ENCODE assay signal across 1 cellular context in the genomic region with DNA sequence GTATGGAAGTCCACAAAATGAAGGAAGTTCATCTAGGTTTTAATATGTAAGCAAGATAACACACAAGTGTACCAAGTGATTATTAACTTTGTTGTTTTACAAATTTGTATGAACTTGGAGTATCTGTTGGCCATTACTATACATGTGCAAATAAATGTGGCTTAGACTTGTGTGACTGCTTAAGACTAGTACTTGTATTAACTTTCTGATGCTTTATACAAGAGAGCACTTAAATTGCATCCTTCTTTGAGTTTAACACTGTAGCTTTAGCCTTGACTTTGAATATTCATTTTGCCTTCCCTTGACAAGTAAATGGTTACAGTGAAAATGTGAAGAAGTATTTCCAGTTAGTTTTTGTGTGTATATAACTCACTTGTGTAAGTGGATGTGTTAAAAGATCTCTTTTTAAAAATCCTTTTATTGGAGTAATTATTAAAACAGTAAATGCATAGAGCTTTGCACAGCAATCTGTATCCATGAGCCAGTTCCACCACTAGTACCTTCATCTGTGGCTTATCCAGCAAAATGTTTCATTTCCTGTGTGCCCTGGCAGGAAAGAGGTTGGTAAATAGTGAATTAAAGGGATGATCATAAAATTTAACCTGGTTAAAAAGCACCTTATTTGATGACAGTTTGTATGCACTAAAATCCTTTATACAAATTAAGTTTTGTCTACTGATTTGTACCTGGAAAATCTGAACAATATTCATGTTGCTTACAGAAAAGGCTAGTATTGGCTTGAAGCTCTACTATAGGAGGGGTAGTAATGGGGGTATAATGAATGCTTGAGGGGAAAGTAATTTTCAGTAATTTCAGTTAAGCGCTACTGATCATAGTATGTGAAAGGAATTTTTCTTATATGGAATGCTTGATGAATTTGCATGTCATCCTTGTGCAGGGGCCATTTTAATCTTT.
A peak's percentile ranks its signal among the peaks of the same experiment; 100 is the strongest.
TF ChIP-seq lines count a peak whose summit lies in the region.

No MANE protein-coding gene starts in this region.

TF ChIP-seq in HepG2, 621 proteins besides CTCF, POLR2A, EP300 and RAD21 (continued from another document):
- TF ChIP-seq, protein P1, sequence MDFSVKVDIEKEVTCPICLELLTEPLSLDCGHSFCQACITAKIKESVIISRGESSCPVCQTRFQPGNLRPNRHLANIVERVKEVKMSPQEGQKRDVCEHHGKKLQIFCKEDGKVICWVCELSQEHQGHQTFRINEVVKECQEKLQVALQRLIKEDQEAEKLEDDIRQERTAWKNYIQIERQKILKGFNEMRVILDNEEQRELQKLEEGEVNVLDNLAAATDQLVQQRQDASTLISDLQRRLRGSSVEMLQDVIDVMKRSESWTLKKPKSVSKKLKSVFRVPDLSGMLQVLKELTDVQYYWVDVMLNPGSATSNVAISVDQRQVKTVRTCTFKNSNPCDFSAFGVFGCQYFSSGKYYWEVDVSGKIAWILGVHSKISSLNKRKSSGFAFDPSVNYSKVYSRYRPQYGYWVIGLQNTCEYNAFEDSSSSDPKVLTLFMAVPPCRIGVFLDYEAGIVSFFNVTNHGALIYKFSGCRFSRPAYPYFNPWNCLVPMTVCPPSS (IDR thresholded peaks at IDR 0.05), result no peak
- TF ChIP-seq PAX8 (CRISPR knock-in tag; IDR thresholded peaks at IDR 0.05; ENCODE audit: borderline replicate concordance) (no peak), RXRB (CRISPR knock-in tag; IDR thresholded peaks at IDR 0.05; ENCODE audit: borderline replicate concordance) (no peak), SNAPC2 (CRISPR knock-in tag; IDR thresholded peaks at IDR 0.05) (peak; percentile 10; the same call in 1 of the 2 replicates), ZC3H4 (CRISPR knock-in tag; IDR thresholded peaks at IDR 0.05; ENCODE audit: borderline replicate concordance) (peak; percentile 17; the same call in 1 of the 2 replicates), RBM22 (optimal IDR thresholded peaks at IDR 0.05; ENCODE audit: low read length) (peak; percentile 79), KDM6A (CRISPR knock-in tag; IDR thresholded peaks at IDR 0.05; ENCODE audit: low read depth) (no peak), PAF1 (CRISPR knock-in tag; IDR thresholded peaks at IDR 0.05) (peak; percentile 62; the same call in 1 of the 2 replicates), NFE2L2 (IDR thresholded peaks at IDR 0.05; ENCODE audit: low read length) (no peak), SMYD3 (CRISPR knock-in tag; IDR thresholded peaks at IDR 0.05) (peak; percentile 42; the same call in 1 of the 2 replicates), PHF5A (CRISPR knock-in tag; IDR thresholded peaks at IDR 0.05; ENCODE audit: low read depth, unreplicated experiment) (peak; percentile 38), JUND (CRISPR knock-in tag; IDR thresholded peaks at IDR 0.05) (no peak), POLR2G (IDR thresholded peaks at IDR 0.05; ENCODE audit: low read depth, low read length) (peak; percentile 48; the same call in 1 of the 2 replicates), KDM5A (IDR thresholded peaks at IDR 0.05; ENCODE audit: borderline replicate concordance, low read length) (no peak), POLR2AphosphoS2 (IDR thresholded peaks at IDR 0.05; ENCODE audit: low read depth, low read length) (peak; percentile 94), KLF11 (CRISPR knock-in tag; IDR thresholded peaks at IDR 0.05) (no peak), ZNF501 (CRISPR knock-in tag; IDR thresholded peaks at IDR 0.05) (no peak), ZNF776 (CRISPR knock-in tag; IDR thresholded peaks at IDR 0.05) (no peak), POLR2AphosphoS5 (IDR thresholded peaks at IDR 0.05; ENCODE audit: low read depth, low read length) (peak; percentile 39), RNF2 (conservative IDR thresholded peaks at IDR 0.05; ENCODE audit: low read depth) (no peak)
- TF ChIP-seq, protein P2, sequence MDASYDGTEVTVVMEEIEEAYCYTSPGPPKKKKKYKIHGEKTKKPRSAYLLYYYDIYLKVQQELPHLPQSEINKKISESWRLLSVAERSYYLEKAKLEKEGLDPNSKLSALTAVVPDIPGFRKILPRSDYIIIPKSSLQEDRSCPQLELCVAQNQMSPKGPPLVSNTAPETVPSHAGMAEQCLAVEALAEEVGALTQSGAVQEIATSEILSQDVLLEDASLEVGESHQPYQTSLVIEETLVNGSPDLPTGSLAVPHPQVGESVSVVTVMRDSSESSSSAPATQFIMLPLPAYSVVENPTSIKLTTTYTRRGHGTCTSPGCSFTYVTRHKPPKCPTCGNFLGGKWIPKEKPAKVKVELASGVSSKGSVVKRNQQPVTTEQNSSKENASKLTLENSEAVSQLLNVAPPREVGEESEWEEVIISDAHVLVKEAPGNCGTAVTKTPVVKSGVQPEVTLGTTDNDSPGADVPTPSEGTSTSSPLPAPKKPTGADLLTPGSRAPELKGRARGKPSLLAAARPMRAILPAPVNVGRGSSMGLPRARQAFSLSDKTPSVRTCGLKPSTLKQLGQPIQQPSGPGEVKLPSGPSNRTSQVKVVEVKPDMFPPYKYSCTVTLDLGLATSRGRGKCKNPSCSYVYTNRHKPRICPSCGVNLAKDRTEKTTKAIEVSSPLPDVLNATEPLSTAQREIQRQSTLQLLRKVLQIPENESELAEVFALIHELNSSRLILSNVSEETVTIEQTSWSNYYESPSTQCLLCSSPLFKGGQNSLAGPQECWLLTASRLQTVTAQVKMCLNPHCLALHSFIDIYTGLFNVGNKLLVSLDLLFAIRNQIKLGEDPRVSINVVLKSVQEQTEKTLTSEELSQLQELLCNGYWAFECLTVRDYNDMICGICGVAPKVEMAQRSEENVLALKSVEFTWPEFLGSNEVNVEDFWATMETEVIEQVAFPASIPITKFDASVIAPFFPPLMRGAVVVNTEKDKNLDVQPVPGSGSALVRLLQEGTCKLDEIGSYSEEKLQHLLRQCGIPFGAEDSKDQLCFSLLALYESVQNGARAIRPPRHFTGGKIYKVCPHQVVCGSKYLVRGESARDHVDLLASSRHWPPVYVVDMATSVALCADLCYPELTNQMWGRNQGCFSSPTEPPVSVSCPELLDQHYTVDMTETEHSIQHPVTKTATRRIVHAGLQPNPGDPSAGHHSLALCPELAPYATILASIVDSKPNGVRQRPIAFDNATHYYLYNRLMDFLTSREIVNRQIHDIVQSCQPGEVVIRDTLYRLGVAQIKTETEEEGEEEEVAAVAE (CRISPR knock-in tag; IDR thresholded peaks at IDR 0.05; ENCODE audit: borderline replicate concordance), result no peak
- TF ChIP-seq, protein P3, sequence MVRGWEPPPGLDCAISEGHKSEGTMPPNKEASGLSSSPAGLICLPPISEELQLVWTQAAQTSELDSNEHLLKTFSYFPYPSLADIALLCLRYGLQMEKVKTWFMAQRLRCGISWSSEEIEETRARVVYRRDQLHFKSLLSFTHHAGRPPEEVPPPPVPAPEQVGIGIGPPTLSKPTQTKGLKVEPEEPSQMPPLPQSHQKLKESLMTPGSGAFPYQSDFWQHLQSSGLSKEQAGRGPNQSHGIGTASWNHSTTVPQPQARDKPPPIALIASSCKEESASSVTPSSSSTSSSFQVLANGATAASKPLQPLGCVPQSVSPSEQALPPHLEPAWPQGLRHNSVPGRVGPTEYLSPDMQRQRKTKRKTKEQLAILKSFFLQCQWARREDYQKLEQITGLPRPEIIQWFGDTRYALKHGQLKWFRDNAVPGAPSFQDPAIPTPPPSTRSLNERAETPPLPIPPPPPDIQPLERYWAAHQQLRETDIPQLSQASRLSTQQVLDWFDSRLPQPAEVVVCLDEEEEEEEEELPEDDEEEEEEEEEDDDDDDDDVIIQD (CRISPR knock-in tag; IDR thresholded peaks at IDR 0.05; ENCODE audit: low read depth), result peak; percentile 19; the same call in 1 of the 2 replicates
- TF ChIP-seq, protein P4, sequence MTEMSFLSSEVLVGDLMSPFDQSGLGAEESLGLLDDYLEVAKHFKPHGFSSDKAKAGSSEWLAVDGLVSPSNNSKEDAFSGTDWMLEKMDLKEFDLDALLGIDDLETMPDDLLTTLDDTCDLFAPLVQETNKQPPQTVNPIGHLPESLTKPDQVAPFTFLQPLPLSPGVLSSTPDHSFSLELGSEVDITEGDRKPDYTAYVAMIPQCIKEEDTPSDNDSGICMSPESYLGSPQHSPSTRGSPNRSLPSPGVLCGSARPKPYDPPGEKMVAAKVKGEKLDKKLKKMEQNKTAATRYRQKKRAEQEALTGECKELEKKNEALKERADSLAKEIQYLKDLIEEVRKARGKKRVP (CRISPR knock-in tag; IDR thresholded peaks at IDR 0.05), result 0 out of 4 replicates have a peak, but pooled peaks of 1 of the 2 experiments have one; percentile 5
- TF ChIP-seq, protein P5, sequence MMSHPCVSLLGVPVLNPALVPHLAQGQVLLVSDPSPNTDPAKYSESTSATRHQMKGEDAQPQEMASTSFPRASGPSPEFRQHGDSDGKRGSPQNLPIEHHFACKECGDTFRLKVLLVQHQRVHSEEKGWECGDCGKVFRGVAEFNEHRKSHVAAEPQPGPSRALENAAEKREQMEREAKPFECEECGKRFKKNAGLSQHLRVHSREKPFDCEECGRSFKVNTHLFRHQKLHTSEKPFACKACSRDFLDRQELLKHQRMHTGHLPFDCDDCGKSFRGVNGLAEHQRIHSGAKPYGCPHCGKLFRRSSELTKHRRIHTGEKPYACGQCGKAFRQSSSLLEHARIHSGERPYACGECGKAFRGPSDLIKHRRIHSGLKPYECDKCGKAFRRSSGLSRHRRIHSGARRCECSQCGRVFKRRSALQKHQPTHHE (CRISPR knock-in tag; IDR thresholded peaks at IDR 0.05; ENCODE audit: borderline replicate concordance), result 0 out of 2 replicates have a peak, but pooled peaks have one; percentile 27
